ENCODE assay signal across 1 cellular context in genomic region chr20:48769111-48769879, GRCh38.
TF ChIP-seq lines count a peak whose summit lies in the region.

No MANE protein-coding gene starts in this region.

TF ChIP-seq in K562, 482 proteins besides CTCF, POLR2A, EP300 and RAD21 (continued from another document and continues in another):
- TF ChIP-seq CHD2 (IDR thresholded peaks at IDR 0.05; ENCODE audit: low read depth, low read length) (no peak), CREM (IDR thresholded peaks at IDR 0.05; ENCODE audit: low read depth) (peak; percentile 79), CBX1 (IDR thresholded peaks at IDR 0.05; ENCODE audit: low read depth) (peak; percentile 26; the same call in 1 of the 2 replicates), CAMTA2 (CRISPR knock-in tag; conservative IDR thresholded peaks at IDR 0.05) (no peak), RBM17 (IDR thresholded peaks at IDR 0.05; ENCODE audit: borderline replicate concordance, low read depth, low read length) (no peak), NFE2L1 (tag; IDR thresholded peaks at IDR 0.05; ENCODE audit: borderline replicate concordance, low read depth) (no peak), FOSL1 (tag; conservative IDR thresholded peaks at IDR 0.05) (peak; percentile 70), HNRNPH1 (optimal IDR thresholded peaks at IDR 0.05; ENCODE audit: low read depth, low read length) (no peak), ZC3H4 (CRISPR knock-in tag; IDR thresholded peaks at IDR 0.05; ENCODE audit: borderline replicate concordance) (no peak), ZBTB9 (CRISPR knock-in tag; IDR thresholded peaks at IDR 0.05) (no peak), NR4A1 (CRISPR knock-in tag; IDR thresholded peaks at IDR 0.05) (no peak), NR4A1 (tag; IDR thresholded peaks at IDR 0.05) (no peak), MEF2A (IDR thresholded peaks at IDR 0.05; ENCODE audit: control insufficient read depth, low read depth, low read length) (no peak), SAP30 (IDR thresholded peaks at IDR 0.05; ENCODE audit: borderline replicate concordance, insufficient read depth, low read depth, low read length, poor library complexity, severe bottlenecking) (no peak), ZNF253 (CRISPR knock-in tag; conservative IDR thresholded peaks at IDR 0.05) (no peak), ZNF586 (CRISPR knock-in tag; conservative IDR thresholded peaks at IDR 0.05) (no peak), TEAD2 (tag; IDR thresholded peaks at IDR 0.05) (no peak), GTF2E2 (tag; IDR thresholded peaks at IDR 0.05) (no peak), MEIS2 (IDR thresholded peaks at IDR 0.05; ENCODE audit: partially characterized antibody) (peak; percentile 38), THRA (IDR thresholded peaks at IDR 0.05) (no peak), HDAC2 (IDR thresholded peaks at IDR 0.05) (peak; percentile 69), JUNB (CRISPR knock-in tag; conservative IDR thresholded peaks at IDR 0.05) (no peak), ZFP36 (IDR thresholded peaks at IDR 0.05; ENCODE audit: low read depth, low read length, partially characterized antibody) (peak; percentile 98), RBM22 (IDR thresholded peaks at IDR 0.05; ENCODE audit: low read depth, low read length, poor library complexity, severe bottlenecking) (no peak), ELF4 (CRISPR knock-in tag; IDR thresholded peaks at IDR 0.05) (0 out of 2 replicates have a peak, but pooled peaks have one; percentile 57), ZNF146 (CRISPR knock-in tag; IDR thresholded peaks at IDR 0.05; ENCODE audit: unreplicated experiment) (no peak), CHD1 (IDR thresholded peaks at IDR 0.05; ENCODE audit: low read length) (no peak), IFI16 (CRISPR knock-in tag; IDR thresholded peaks at IDR 0.05) (no peak), ESRRB (CRISPR knock-in tag; IDR thresholded peaks at IDR 0.05; ENCODE audit: borderline replicate concordance) (no peak), ZBTB12 (CRISPR knock-in tag; IDR thresholded peaks at IDR 0.05) (no peak), ZBTB8A (IDR thresholded peaks at IDR 0.05; ENCODE audit: partially characterized antibody) (no peak), ZSCAN32 (CRISPR knock-in tag; IDR thresholded peaks at IDR 0.05) (no peak), CBFA2T2 (conservative IDR thresholded peaks at IDR 0.05) (no peak), TRIM24 (IDR thresholded peaks at IDR 0.05) (0 out of 4 replicates have a peak, but pooled peaks of 1 of the 2 experiments have one; percentile 10), MYC (IDR thresholded peaks at IDR 0.05; ENCODE audit: low read depth, low read length) (no peak), MYC (CRISPR knock-in tag; IDR thresholded peaks at IDR 0.05; ENCODE audit: borderline replicate concordance, low read depth) (no peak), ZNF175 (CRISPR knock-in tag; IDR thresholded peaks at IDR 0.05; ENCODE audit: low read depth) (no peak), XRCC5 (IDR thresholded peaks at IDR 0.05; ENCODE audit: low read depth, low read length) (no peak), LCOR (CRISPR knock-in tag; IDR thresholded peaks at IDR 0.05) (no peak), ZNF695 (CRISPR knock-in tag; IDR thresholded peaks at IDR 0.05) (no peak), ZNF644 (tag; IDR thresholded peaks at IDR 0.05; ENCODE audit: low read depth) (no peak), ZNF121 (CRISPR knock-in tag; conservative IDR thresholded peaks at IDR 0.05) (no peak), MCM7 (IDR thresholded peaks at IDR 0.05) (no peak), BHLHE40 (IDR thresholded peaks at IDR 0.05; ENCODE audit: low read length) (0 out of 2 replicates have a peak, but pooled peaks have one; percentile 10), SMAD3 (CRISPR knock-in tag; conservative IDR thresholded peaks at IDR 0.05) (no peak), STAT5B (CRISPR knock-in tag; IDR thresholded peaks at IDR 0.05) (no peak), FOXA1 (IDR thresholded peaks at IDR 0.05; ENCODE audit: borderline replicate concordance) (no peak), CXXC5 (CRISPR knock-in tag; IDR thresholded peaks at IDR 0.05) (no peak), SMARCA4 (IDR thresholded peaks at IDR 0.05) (no peak), PCBP1 (IDR thresholded peaks at IDR 0.05; ENCODE audit: low read depth, low read length, poor library complexity, severe bottlenecking) (no peak), USF2 (CRISPR knock-in tag; IDR thresholded peaks at IDR 0.05) (no peak), ZNF717 (CRISPR knock-in tag; IDR thresholded peaks at IDR 0.05) (no peak), SAFB (IDR thresholded peaks at IDR 0.05; ENCODE audit: borderline replicate concordance, low read depth, low read length) (no peak), EHMT2 (IDR thresholded peaks at IDR 0.05) (no peak), ZNF277 (CRISPR knock-in tag; IDR thresholded peaks at IDR 0.05; ENCODE audit: borderline replicate concordance) (no peak), GTF2A2 (tag; IDR thresholded peaks at IDR 0.05) (no peak), ZBTB49 (CRISPR knock-in tag; IDR thresholded peaks at IDR 0.05; ENCODE audit: borderline replicate concordance) (no peak), PTBP1 (IDR thresholded peaks at IDR 0.05; ENCODE audit: low read depth, low read length) (0 out of 2 replicates have a peak, but pooled peaks have one; percentile 73), COPS2 (conservative IDR thresholded peaks at IDR 0.05) (no peak)
- TF ChIP-seq, protein P1, sequence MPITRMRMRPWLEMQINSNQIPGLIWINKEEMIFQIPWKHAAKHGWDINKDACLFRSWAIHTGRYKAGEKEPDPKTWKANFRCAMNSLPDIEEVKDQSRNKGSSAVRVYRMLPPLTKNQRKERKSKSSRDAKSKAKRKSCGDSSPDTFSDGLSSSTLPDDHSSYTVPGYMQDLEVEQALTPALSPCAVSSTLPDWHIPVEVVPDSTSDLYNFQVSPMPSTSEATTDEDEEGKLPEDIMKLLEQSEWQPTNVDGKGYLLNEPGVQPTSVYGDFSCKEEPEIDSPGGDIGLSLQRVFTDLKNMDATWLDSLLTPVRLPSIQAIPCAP (CRISPR knock-in tag; IDR thresholded peaks at IDR 0.05; ENCODE audit: borderline replicate concordance) = no peak
- TF ChIP-seq, protein P2, sequence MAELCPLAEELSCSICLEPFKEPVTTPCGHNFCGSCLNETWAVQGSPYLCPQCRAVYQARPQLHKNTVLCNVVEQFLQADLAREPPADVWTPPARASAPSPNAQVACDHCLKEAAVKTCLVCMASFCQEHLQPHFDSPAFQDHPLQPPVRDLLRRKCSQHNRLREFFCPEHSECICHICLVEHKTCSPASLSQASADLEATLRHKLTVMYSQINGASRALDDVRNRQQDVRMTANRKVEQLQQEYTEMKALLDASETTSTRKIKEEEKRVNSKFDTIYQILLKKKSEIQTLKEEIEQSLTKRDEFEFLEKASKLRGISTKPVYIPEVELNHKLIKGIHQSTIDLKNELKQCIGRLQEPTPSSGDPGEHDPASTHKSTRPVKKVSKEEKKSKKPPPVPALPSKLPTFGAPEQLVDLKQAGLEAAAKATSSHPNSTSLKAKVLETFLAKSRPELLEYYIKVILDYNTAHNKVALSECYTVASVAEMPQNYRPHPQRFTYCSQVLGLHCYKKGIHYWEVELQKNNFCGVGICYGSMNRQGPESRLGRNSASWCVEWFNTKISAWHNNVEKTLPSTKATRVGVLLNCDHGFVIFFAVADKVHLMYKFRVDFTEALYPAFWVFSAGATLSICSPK (IDR thresholded peaks at IDR 0.05; ENCODE audit: borderline replicate concordance) = no peak
- TF ChIP-seq, protein P3, sequence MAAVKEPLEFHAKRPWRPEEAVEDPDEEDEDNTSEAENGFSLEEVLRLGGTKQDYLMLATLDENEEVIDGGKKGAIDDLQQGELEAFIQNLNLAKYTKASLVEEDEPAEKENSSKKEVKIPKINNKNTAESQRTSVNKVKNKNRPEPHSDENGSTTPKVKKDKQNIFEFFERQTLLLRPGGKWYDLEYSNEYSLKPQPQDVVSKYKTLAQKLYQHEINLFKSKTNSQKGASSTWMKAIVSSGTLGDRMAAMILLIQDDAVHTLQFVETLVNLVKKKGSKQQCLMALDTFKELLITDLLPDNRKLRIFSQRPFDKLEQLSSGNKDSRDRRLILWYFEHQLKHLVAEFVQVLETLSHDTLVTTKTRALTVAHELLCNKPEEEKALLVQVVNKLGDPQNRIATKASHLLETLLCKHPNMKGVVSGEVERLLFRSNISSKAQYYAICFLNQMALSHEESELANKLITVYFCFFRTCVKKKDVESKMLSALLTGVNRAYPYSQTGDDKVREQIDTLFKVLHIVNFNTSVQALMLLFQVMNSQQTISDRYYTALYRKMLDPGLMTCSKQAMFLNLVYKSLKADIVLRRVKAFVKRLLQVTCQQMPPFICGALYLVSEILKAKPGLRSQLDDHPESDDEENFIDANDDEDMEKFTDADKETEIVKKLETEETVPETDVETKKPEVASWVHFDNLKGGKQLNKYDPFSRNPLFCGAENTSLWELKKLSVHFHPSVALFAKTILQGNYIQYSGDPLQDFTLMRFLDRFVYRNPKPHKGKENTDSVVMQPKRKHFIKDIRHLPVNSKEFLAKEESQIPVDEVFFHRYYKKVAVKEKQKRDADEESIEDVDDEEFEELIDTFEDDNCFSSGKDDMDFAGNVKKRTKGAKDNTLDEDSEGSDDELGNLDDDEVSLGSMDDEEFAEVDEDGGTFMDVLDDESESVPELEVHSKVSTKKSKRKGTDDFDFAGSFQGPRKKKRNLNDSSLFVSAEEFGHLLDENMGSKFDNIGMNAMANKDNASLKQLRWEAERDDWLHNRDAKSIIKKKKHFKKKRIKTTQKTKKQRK (IDR thresholded peaks at IDR 0.05; ENCODE audit: borderline replicate concordance, low read depth, low read length) = no peak
- TF ChIP-seq, protein P4, sequence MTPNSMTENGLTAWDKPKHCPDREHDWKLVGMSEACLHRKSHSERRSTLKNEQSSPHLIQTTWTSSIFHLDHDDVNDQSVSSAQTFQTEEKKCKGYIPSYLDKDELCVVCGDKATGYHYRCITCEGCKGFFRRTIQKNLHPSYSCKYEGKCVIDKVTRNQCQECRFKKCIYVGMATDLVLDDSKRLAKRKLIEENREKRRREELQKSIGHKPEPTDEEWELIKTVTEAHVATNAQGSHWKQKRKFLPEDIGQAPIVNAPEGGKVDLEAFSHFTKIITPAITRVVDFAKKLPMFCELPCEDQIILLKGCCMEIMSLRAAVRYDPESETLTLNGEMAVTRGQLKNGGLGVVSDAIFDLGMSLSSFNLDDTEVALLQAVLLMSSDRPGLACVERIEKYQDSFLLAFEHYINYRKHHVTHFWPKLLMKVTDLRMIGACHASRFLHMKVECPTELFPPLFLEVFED (CRISPR knock-in tag; conservative IDR thresholded peaks at IDR 0.05) = no peak
